Comparison of ENCODE assay signal across 11 cellular contexts in the genomic region with DNA sequence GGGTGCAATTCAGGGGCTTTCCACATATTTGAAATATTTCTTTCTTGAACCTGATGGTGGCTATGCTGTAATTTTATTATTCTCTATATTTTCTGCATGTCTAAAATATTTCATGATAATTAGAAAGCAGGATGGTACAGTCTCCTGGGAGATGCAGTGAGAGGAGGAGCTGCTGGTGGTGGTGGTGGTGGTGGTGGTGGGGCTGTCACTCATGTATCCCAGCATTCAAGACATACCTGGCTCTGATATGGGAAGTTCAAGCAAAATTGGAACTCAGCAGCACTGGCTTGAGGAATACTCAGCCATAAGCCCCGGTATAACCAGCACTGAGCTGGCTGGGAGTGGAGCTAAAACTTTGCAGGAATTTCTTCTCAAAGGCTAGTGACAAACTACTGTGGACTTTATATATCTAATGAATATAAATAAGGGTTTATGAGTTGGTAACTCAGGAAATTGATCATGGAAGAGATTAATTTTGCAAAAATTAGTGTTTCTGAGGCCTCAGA.
DNase-seq lines count a peak whose midpoint lies in the region; ATAC-seq and TF ChIP-seq lines count a peak whose summit lies in the region.
"Had no signal": no experiment of that assay in that cellular context is flagged by ENCODE, and none has a peak within 500 bp of the region (broad histone marks: within the 10 kb centered on the region; RNA-seq: fewer than 3 reads in every experiment).

No MANE protein-coding gene starts in this region.

- H3K27ac ChIP-seq in osteoblast (ENCODE audit: low read depth, low read length) (no peak overlapping the region), aorta (ENCODE audit: low read depth in 1 of 2, low read length in 2 of 2) (no peak overlapping the region)
- H3K27ac ChIP-seq: 22Rv1, C4-2B, KMS-11 had no signal

- no peak overlapping the region for H3K27ac Mint-ChIP-seq in T-helper 1 cell treated with Interleukin-12 subunit alpha and Interleukin-12 subunit beta and Interleukin-4 antibody, amounts not matched to agents 30 μg/mL and 1 μg/mL, for 36 hours
- H3K27ac Mint-ChIP-seq in activated T-helper 17 cell treated with anti-CD3 and anti-CD28 coated beads, Interleukin-2, amount 50 U/mL, for 72 hours = peak overlapping the region; percentile 62

- H3K27me3 Mint-ChIP-seq in T-helper 1 cell treated with Interleukin-12 subunit alpha and Interleukin-12 subunit beta and Interleukin-4 antibody, amounts not matched to agents 30 μg/mL and 1 μg/mL, for 36 hours (ENCODE audit: low read depth) = no peaks in the 10 kb centered on the region
- no peaks in the 10 kb centered on the region for H3K27me3 Mint-ChIP-seq in activated T-helper 17 cell treated with anti-CD3 and anti-CD28 coated beads, Interleukin-2, amount 50 U/mL, for 72 hours

- ATAC-seq in activated T-helper 17 cell treated with anti-CD3 and anti-CD28 coated beads, Interleukin-2, amount 50 U/mL, for 72 hours (replicated peaks) = no peak
- ATAC-seq in GM19467 (IDR thresholded peaks at IDR 0.05; ENCODE audit: unreplicated experiment) (no peak), aorta (ENCODE audit: low FRiP score) (no peak)

- no peaks in the 10 kb centered on the region for H3K9me3 Mint-ChIP-seq in T-helper 1 cell treated with Interleukin-12 subunit alpha and Interleukin-12 subunit beta and Interleukin-4 antibody, amounts not matched to agents 30 μg/mL and 1 μg/mL, for 36 hours
- no peaks in the 10 kb centered on the region for H3K9me3 Mint-ChIP-seq in activated T-helper 17 cell treated with anti-CD3 and anti-CD28 coated beads, Interleukin-2, amount 50 U/mL, for 72 hours

- no peaks in the 10 kb centered on the region for H3F3A ChIP-seq in Loucy (ENCODE audit: low read depth)

- H3K36me3 ChIP-seq in Loucy (ENCODE audit: insufficient read depth, low read length) = peaks cover 41% of the 10 kb centered on the region; the same call in 1 of the 2 replicates
- H3K36me3 ChIP-seq in osteoblast (ENCODE audit: insufficient read depth, low read length) = no peaks in the 10 kb centered on the region
- H3K36me3 ChIP-seq in aorta (ENCODE audit: control insufficient read depth in 1 of 2, insufficient read depth in 2 of 2, low read length in 1 of 2) = no peaks in the 10 kb centered on the region

- no peaks in the 10 kb centered on the region for H3K79me2 ChIP-seq in Loucy (ENCODE audit: insufficient read depth, low read length)
- H3K79me2 ChIP-seq in osteoblast (ENCODE audit: insufficient read depth, low read length) = no peaks in the 10 kb centered on the region

- H3K4me3 Mint-ChIP-seq in T-helper 1 cell treated with Interleukin-12 subunit alpha and Interleukin-12 subunit beta and Interleukin-4 antibody, amounts not matched to agents 30 μg/mL and 1 μg/mL, for 36 hours = peak overlapping the region; percentile 21
- peak overlapping the region; percentile 58 for H3K4me3 Mint-ChIP-seq in activated T-helper 17 cell treated with anti-CD3 and anti-CD28 coated beads, Interleukin-2, amount 50 U/mL, for 72 hours

- H3K4me2 ChIP-seq in Loucy (ENCODE audit: low read depth, low read length, poor library complexity, severe bottlenecking) = peak overlapping the region; percentile 57
- H3K4me2 ChIP-seq in osteoblast (ENCODE audit: insufficient read depth, low read length) = no peak overlapping the region
- H3K4me2 ChIP-seq: KMS-11 had no signal

- H2AFZ ChIP-seq in Loucy (ENCODE audit: low read length) (no peak overlapping the region), osteoblast (ENCODE audit: low read length) (no peak overlapping the region)

- H3K4me1 ChIP-seq in Loucy (ENCODE audit: insufficient read depth, low read length, poor library complexity, severe bottlenecking) (peaks cover 21% of the 10 kb centered on the region), osteoblast (ENCODE audit: insufficient read depth, low read length) (no peaks in the 10 kb centered on the region), aorta (ENCODE audit: control insufficient read depth in 1 of 2, insufficient read depth in 2 of 2, low read length in 2 of 2) (no peaks in the 10 kb centered on the region)

- no peaks in the 10 kb centered on the region for H3K27me3 ChIP-seq in Loucy (ENCODE audit: insufficient read depth, low read length, poor library complexity, severe bottlenecking)
- no peaks in the 10 kb centered on the region for H3K27me3 ChIP-seq in osteoblast (ENCODE audit: insufficient read depth, low read length)
- no peaks in the 10 kb centered on the region for H3K27me3 ChIP-seq in aorta (ENCODE audit: control insufficient read depth in 1 of 2, insufficient read depth in 2 of 2, low read length in 1 of 2)

- H3K9me3 ChIP-seq in Loucy (ENCODE audit: insufficient read depth, low read depth, low read length) = no peaks in the 10 kb centered on the region
- H3K9me3 ChIP-seq in osteoblast (ENCODE audit: low read depth, low read length) = no peaks in the 10 kb centered on the region
- no peaks in the 10 kb centered on the region for H3K9me3 ChIP-seq in aorta (ENCODE audit: control insufficient read depth, low read length)

- H3K36me3 Mint-ChIP-seq in T-helper 1 cell treated with Interleukin-12 subunit alpha and Interleukin-12 subunit beta and Interleukin-4 antibody, amounts not matched to agents 30 μg/mL and 1 μg/mL, for 36 hours (ENCODE audit: low read depth) = peaks cover 18% of the 10 kb centered on the region
- H3K36me3 Mint-ChIP-seq in activated T-helper 17 cell treated with anti-CD3 and anti-CD28 coated beads, Interleukin-2, amount 50 U/mL, for 72 hours (ENCODE audit: low read depth) = peaks cover 22% of the 10 kb centered on the region

- peak overlapping the region; percentile 52 for H3K9ac ChIP-seq in Loucy (ENCODE audit: low read depth, low read length, poor library complexity, severe bottlenecking)
- H3K9ac ChIP-seq: KMS-11 had no signal

- peaks cover 46% of the 10 kb centered on the region for H3K4me1 Mint-ChIP-seq in T-helper 1 cell treated with Interleukin-12 subunit alpha and Interleukin-12 subunit beta and Interleukin-4 antibody, amounts not matched to agents 30 μg/mL and 1 μg/mL, for 36 hours (ENCODE audit: low read depth)
- H3K4me1 Mint-ChIP-seq in activated T-helper 17 cell treated with anti-CD3 and anti-CD28 coated beads, Interleukin-2, amount 50 U/mL, for 72 hours = peaks cover 35% of the 10 kb centered on the region

- DNase-seq in T-helper 1 cell (no peak), osteoblast (ENCODE audit: insufficient read length, low spot score, missing footprints) (peak; percentile 87), OCI-M1 (lab: John Stamatoyannopoulos, UW) (no peak), aorta (no peak)

- 33 to 38% methylated on average over 1 of the region's 1 CpG for WGBS in aorta, 2 donors

- intact Hi-C loops in aorta (cut with DNase I) = loop anchor here (5.0 to 10.0 kb wide), 2 partner anchors 234 to 301 kb away; no protein-coding TSS in a partner anchor

- no peaks in the 10 kb centered on the region for H3K9me2 ChIP-seq in Loucy (replicated peaks; ENCODE audit: low read depth, low read length)

- H3K4me3 ChIP-seq in Loucy (ENCODE audit: low read length, poor library complexity, severe bottlenecking) = peak overlapping the region; percentile 62
- H3K4me3 ChIP-seq in osteoblast (ENCODE audit: insufficient read depth, low read length) = no peak overlapping the region
- no peak overlapping the region for H3K4me3 ChIP-seq in aorta (ENCODE audit: low read length in 2 of 2)

- TF ChIP-seq CTCF in Loucy (conservative IDR thresholded peaks at IDR 0.05; ENCODE audit: low read length) = no peak
- TF ChIP-seq CTCF in osteoblast (IDR thresholded peaks at IDR 0.05; ENCODE audit: extremely low read depth, low read depth, low read length) = no peak

- H4K20me1 ChIP-seq in Loucy (ENCODE audit: insufficient read depth, low read length, poor library complexity, severe bottlenecking) (no peaks in the 10 kb centered on the region), osteoblast (ENCODE audit: insufficient read depth, low read length) (no peaks in the 10 kb centered on the region)
